In genomic region chr1:22711591-22712501, GRCh38 we compare ENCODE assay signal across 8 cellular contexts. TPM values are rescaled to one million over a fixed set of nuclear protein-coding genes. Genes with fewer than 3 reads are reported as not detected.
DNase-seq lines count a peak whose midpoint lies in the region; ATAC-seq, FAIRE-seq and TF ChIP-seq lines count a peak whose summit lies in the region.

No MANE protein-coding gene starts in this region.

- TF ChIP-seq CTCF in A673 (conservative IDR thresholded peaks at IDR 0.05; ENCODE audit: low read depth, low read length) (no peak), astrocyte of the cerebellum (IDR thresholded peaks at IDR 0.05; ENCODE audit: low read depth, low read length, missing control alignments) (no peak), HepG2 (CRISPR knock-in tag; IDR thresholded peaks at IDR 0.05) (no peak)

- no peaks in the 10 kb centered on the region for H3K36me3 ChIP-seq in A673 (ENCODE audit: insufficient read depth, low read length, poor library complexity, severe bottlenecking)
- H3K36me3 ChIP-seq in HepG2 (replicated peaks in 1 of 2; ENCODE audit: control insufficient read depth in 1 of 2, insufficient read depth in 2 of 2, low read length in 2 of 2): no peaks in the 10 kb centered on the region
- H3K36me3 ChIP-seq in urinary bladder (ENCODE audit: insufficient read depth): no peaks in the 10 kb centered on the region

- ATAC-seq in HepG2 (no peak), HG03469 (IDR thresholded peaks at IDR 0.05; ENCODE audit: unreplicated experiment) (no peak), HG02884 (IDR thresholded peaks at IDR 0.05; ENCODE audit: unreplicated experiment) (no peak)

- H3K27ac ChIP-seq in A673 (ENCODE audit: low read depth, low read length, poor library complexity, severe bottlenecking) (no peak overlapping the region), HepG2 (ENCODE audit: extremely low read length, insufficient read depth, low read length) (no peak overlapping the region), urinary bladder (ENCODE audit: low read depth) (no peak overlapping the region)

- H3K4me1 ChIP-seq in A673 (ENCODE audit: insufficient read depth, low read length, poor library complexity, severe bottlenecking) (peaks cover 4% of the 10 kb centered on the region), HepG2 (ENCODE audit: insufficient read depth, low read length) (peaks cover 5% of the 10 kb centered on the region), urinary bladder (ENCODE audit: insufficient read depth) (peaks cover 1% of the 10 kb centered on the region)

- FAIRE-seq in HepG2 (lab: Jason Lieb, UNC): no peak

- BruUV-seq in A673 (replicated peaks; lab: Mats Ljungman, UMichigan): no TSS peak
- BruUV-seq in HepG2 (replicated peaks; lab: Mats Ljungman, UMichigan): no TSS peak

- 21% methylated on average over 18 of the region's 53 CpGs for WGBS in HepG2 (ENCODE audit: low lambda C conversion rate)
- 19% methylated on average over 53 of the region's 53 CpGs for WGBS in urinary bladder

- no peak for DNase-seq in A673 (ENCODE audit: low spot score)
- peak; percentile 56 for DNase-seq in H4 (ENCODE audit: low spot score)
- DNase-seq in astrocyte of the cerebellum (ENCODE audit: low read depth): no peak
- no peak for DNase-seq in HepG2 (ENCODE audit: low spot score)
- no peak for DNase-seq in NCI-H226

- TF ChIP-seq RAD21 in HepG2 (CRISPR knock-in tag; IDR thresholded peaks at IDR 0.05): no peak

- no peaks in the 10 kb centered on the region for H3K9me3 ChIP-seq in A673 (ENCODE audit: low read depth, low read length, poor library complexity, severe bottlenecking)
- H3K9me3 ChIP-seq in HepG2 (ENCODE audit: low read length): no peaks in the 10 kb centered on the region

- no peaks in the 10 kb centered on the region for H4K20me1 ChIP-seq in HepG2 (ENCODE audit: insufficient read depth, low read length)

- TF ChIP-seq EP300 in HepG2 (IDR thresholded peaks at IDR 0.05; ENCODE audit: low read depth in 2 of 2, low read length in 2 of 2) (no peak), HepG2 (CRISPR knock-in tag; IDR thresholded peaks at IDR 0.05; ENCODE audit: borderline replicate concordance) (no peak)

- TF ChIP-seq POLR2A in HepG2 (IDR thresholded peaks at IDR 0.05; ENCODE audit: insufficient read depth in 1 of 2, low read depth in 2 of 2, low read length in 2 of 2): no peak

- in situ Hi-C loops in astrocyte of the cerebellum (cut with HindIII; ENCODE audit: low sequenced_read_pairs): loop anchor here (25.0 kb wide), 1 partner anchor 175 kb away; no protein-coding TSS in a partner anchor
- in situ Hi-C loops in HepG2 (cut with HindIII; ENCODE audit: extremely low pct_ligation_motif_present, low pct_unique_long_range_greater_than_20kb): loop anchor here (25.0 kb wide), 1 partner anchor 175 kb away; no protein-coding TSS in a partner anchor

- CTCF ChIA-PET in A673 (lab: Charles Lee) (interaction anchor here (0.5 to 1.6 kb wide), 2 partner anchors 8 to 11 kb away, joined by 3 to 9 read pairs; no protein-coding TSS in a partner anchor), HepG2 (lab: Yijun Ruan, JAX; ENCODE audit: low intra/inter-chr PET ratio, low total read pairs) (no interaction called here)

- H3K27me3 ChIP-seq in A673 (replicated peaks; ENCODE audit: insufficient read depth, low read depth, low read length, poor library complexity) (peaks cover 16% of the 10 kb centered on the region), HepG2 (ENCODE audit: control insufficient read depth in 1 of 2, insufficient read depth in 2 of 2, low read length in 2 of 2) (peaks cover 12 to 54% of the 10 kb centered on the region in 2 experiments)

- H2AFZ ChIP-seq in HepG2 (ENCODE audit: low read length): no peak overlapping the region

- peak overlapping the region; percentile 42; the same call in 1 of the 2 replicates for H3K4me2 ChIP-seq in HepG2 (ENCODE audit: low read depth, low read length)

- intact Hi-C loops in A673 (cut with micrococcal nuclease; ENCODE audit: unreplicated experiment) (no loop called here), HepG2 (cut with micrococcal nuclease; ENCODE audit: unreplicated experiment) (no loop called here)

- POLR2A ChIA-PET in A673 (lab: Charles Lee; ENCODE audit: low non-redundant PET) (no interaction called here), HepG2 (lab: Yijun Ruan, JAX) (no interaction called here)

- H3K9ac ChIP-seq in HepG2 (ENCODE audit: insufficient read depth, low read depth, low read length): no peak overlapping the region

- no peaks in the 10 kb centered on the region for H3K79me2 ChIP-seq in HepG2 (ENCODE audit: insufficient read depth, low read length)

- peak overlapping the region; percentile 45 for H3K4me3 ChIP-seq in A673 (ENCODE audit: low read depth, low read length, poor library complexity, severe bottlenecking)
- H3K4me3 ChIP-seq in astrocyte of the cerebellum (ENCODE audit: low read depth, low read length): peak overlapping the region; percentile 55
- H3K4me3 ChIP-seq in HepG2 (replicated peaks in 1 of 3; ENCODE audit: insufficient read depth in 1 of 3, low read depth in 2 of 3, low read length in 3 of 3): peak overlapping the region in 1 of 3 experiments; percentile 43; a peak in 1 of 6 replicates
- peak overlapping the region; percentile 74 for H3K4me3 ChIP-seq in urinary bladder (ENCODE audit: low read depth, low read length)

TF ChIP-seq in HepG2, 621 proteins besides CTCF, POLR2A, EP300 and RAD21:
- no peak for TF ChIP-seq PTBP1 (IDR thresholded peaks at IDR 0.05; ENCODE audit: low read depth, low read length, poor library complexity, severe bottlenecking)
- TF ChIP-seq EZH2 (conservative IDR thresholded peaks at IDR 0.05; ENCODE audit: low read depth, low read length): peak; percentile 86; the same call in 1 of the 2 replicates
TF ChIP-seq in HepG2: peak in this region for 1.

RNA-seq across cellular contexts. Expression of gene EPHB2, which starts 1.2 kb away (rescaled TPM):
- 10.4 and 12.3 TPM in 2 replicates for total RNA-seq in A673 (2021)
- 55.5 and 70.9 TPM in 2 replicates for total RNA-seq in H4 (2014; rRNA removed; shearing (Covaris generic))
- 0.11 TPM in 1 of 2 replicates, not detected in the other for total RNA-seq in HepG2 (2016; rRNA removed; fragmentation: Illumina TruSeq; extraction: Trizol)
- not detected in 2 replicates for total RNA-seq in HepG2 (2016; cell fraction: cytosol; rRNA removed; fragmentation: Illumina TruSeq; extraction: Trizol; ENCODE audit: low read depth)
- not detected in 2 replicates for total RNA-seq in HepG2 (2016; cell fraction: insoluble cytoplasmic fraction; rRNA removed; fragmentation: Illumina TruSeq; extraction: Trizol)
- 0.06 TPM in 1 of 2 replicates, not detected in the other for total RNA-seq in HepG2 (2016; cell fraction: membrane; rRNA removed; fragmentation: Illumina TruSeq; extraction: Trizol)
- not detected in 2 replicates for total RNA-seq in HepG2 (2016; cell fraction: nucleus; rRNA removed; fragmentation: Illumina TruSeq; extraction: Trizol)
- polyA plus RNA-seq in HepG2 (2011; rRNA removed): 0.03 TPM in 2 replicates
- polyA plus RNA-seq in HepG2 (2011; cell fraction: cytosol; rRNA removed): not detected in 2 replicates
- 0.03 TPM in 1 of 2 replicates, not detected in the other for polyA plus RNA-seq in HepG2 (2011; cell fraction: nucleus; rRNA removed)
- not detected in 2 replicates for polyA plus RNA-seq in HepG2 (2012)
- polyA plus RNA-seq in HepG2 (2016; cell fraction: cytosol; fragmentation: Illumina TruSeq; extraction: Trizol; ENCODE audit: low read depth): not detected in 2 replicates
- not detected in 2 replicates for polyA plus RNA-seq in HepG2 (2016; cell fraction: insoluble cytoplasmic fraction; fragmentation: Illumina TruSeq; extraction: Trizol; ENCODE audit: low read depth)
- not detected in 2 replicates for polyA plus RNA-seq in HepG2 (2016; cell fraction: membrane; fragmentation: Illumina TruSeq; extraction: Trizol; ENCODE audit: low read depth)
- not detected in 2 replicates for polyA plus RNA-seq in HepG2 (2016; cell fraction: nucleus; fragmentation: Illumina TruSeq; extraction: Trizol; ENCODE audit: insufficient read depth, low read depth)
- 0.78 and 4.6 TPM in 2 replicates for polyA minus RNA-seq in HepG2 (2011; rRNA and poly(A)+ RNA removed; ENCODE audit: low replicate concordance)
- not detected in 2 replicates for polyA minus RNA-seq in HepG2 (2011; cell fraction: cytosol; rRNA and poly(A)+ RNA removed)
- not detected in 2 replicates for polyA minus RNA-seq in HepG2 (2011; cell fraction: nucleus; rRNA and poly(A)+ RNA removed)
- 16.2 TPM for total RNA-seq in urinary bladder
- 2.6 TPM for polyA plus RNA-seq in urinary bladder

RNA-seq across cellular contexts. Expression of gene C1QB, which starts 58.8 kb away (rescaled TPM):
- total RNA-seq in A673 (2021) (not detected in 2 replicates), HepG2 (2016; rRNA removed; fragmentation: Illumina TruSeq; extraction: Trizol) (not detected in 2 replicates), urinary bladder (26.3 TPM)
- not detected in 2 replicates for total RNA-seq in H4 (2014; rRNA removed; shearing (Covaris generic))
- not detected in 2 replicates for total RNA-seq in HepG2 (2016; cell fraction: cytosol; rRNA removed; fragmentation: Illumina TruSeq; extraction: Trizol; ENCODE audit: low read depth)
- total RNA-seq in HepG2 (2016; cell fraction: insoluble cytoplasmic fraction; rRNA removed; fragmentation: Illumina TruSeq; extraction: Trizol): not detected in 2 replicates
- not detected in 2 replicates for total RNA-seq in HepG2 (2016; cell fraction: membrane; rRNA removed; fragmentation: Illumina TruSeq; extraction: Trizol)
- total RNA-seq in HepG2 (2016; cell fraction: nucleus; rRNA removed; fragmentation: Illumina TruSeq; extraction: Trizol): not detected in 2 replicates
- polyA plus RNA-seq in HepG2 (2011; rRNA removed) (not detected in 2 replicates), urinary bladder (351 TPM)
- polyA plus RNA-seq in HepG2 (2011; cell fraction: cytosol; rRNA removed): not detected in 2 replicates
- not detected in 2 replicates for polyA plus RNA-seq in HepG2 (2011; cell fraction: nucleus; rRNA removed)
- not detected in 2 replicates for polyA plus RNA-seq in HepG2 (2012)
- not detected in 2 replicates for polyA plus RNA-seq in HepG2 (2016; cell fraction: cytosol; fragmentation: Illumina TruSeq; extraction: Trizol; ENCODE audit: low read depth)
- not detected in 2 replicates for polyA plus RNA-seq in HepG2 (2016; cell fraction: insoluble cytoplasmic fraction; fragmentation: Illumina TruSeq; extraction: Trizol; ENCODE audit: low read depth)
- polyA plus RNA-seq in HepG2 (2016; cell fraction: membrane; fragmentation: Illumina TruSeq; extraction: Trizol; ENCODE audit: low read depth): not detected in 2 replicates
- polyA plus RNA-seq in HepG2 (2016; cell fraction: nucleus; fragmentation: Illumina TruSeq; extraction: Trizol; ENCODE audit: insufficient read depth, low read depth): not detected in 2 replicates
- not detected in 2 replicates for polyA minus RNA-seq in HepG2 (2011; rRNA and poly(A)+ RNA removed; ENCODE audit: low replicate concordance)
- not detected in 2 replicates for polyA minus RNA-seq in HepG2 (2011; cell fraction: cytosol; rRNA and poly(A)+ RNA removed)
- not detected in 2 replicates for polyA minus RNA-seq in HepG2 (2011; cell fraction: nucleus; rRNA and poly(A)+ RNA removed)

Comparison
In these comparisons a context has a peak if more than half of its experiments do, and no peak if none do; other contexts are left out.
1. RNA of gene EPHB2, which starts 1.2 kb away (total RNA-seq): 55.5 to 70.9 TPM in H4, 16.2 TPM in urinary bladder (single experiment) and 10.4 to 12.3 TPM in A673; 0.06 to 0.11 TPM in HepG2; every median in the first group is over 10 times any median in the second.
2. RNA of gene C1QB, which starts 58.8 kb away (total RNA-seq): 26.3 TPM in urinary bladder (single experiment); not detected in A673, not detected in H4 and not detected in HepG2; every median in the first group is over 10 times any median in the second.